Comparison of ENCODE assay signal across 8 cellular contexts in the genomic region with DNA sequence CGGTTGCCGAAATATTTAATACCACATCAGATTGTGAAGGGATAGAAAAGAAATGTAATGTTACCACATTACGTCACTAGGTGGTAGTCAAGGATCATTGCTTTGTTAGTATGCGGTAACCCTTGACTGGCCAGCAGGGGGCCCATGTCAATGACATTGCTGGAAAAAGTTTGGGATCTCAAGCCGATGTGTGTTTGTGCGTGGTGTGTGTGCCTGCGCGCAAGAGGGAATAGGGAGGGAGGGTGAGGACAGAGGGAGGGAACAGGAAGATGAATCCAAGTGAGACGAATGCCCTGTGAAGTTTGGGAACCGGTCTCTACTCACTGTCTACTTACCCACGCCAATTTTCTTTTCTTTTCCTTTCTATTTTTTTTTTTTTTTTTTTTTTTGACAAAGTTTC. TPM values are rescaled to one million over a fixed set of nuclear protein-coding genes. Genes with fewer than 3 reads are reported as not detected.
A peak's percentile ranks its signal among the peaks of the same experiment; 100 is the strongest.
DNase-seq lines count a peak whose midpoint lies in the region; ATAC-seq and TF ChIP-seq lines count a peak whose summit lies in the region.

No MANE protein-coding gene starts in this region.

- peaks cover 5% of the 10 kb centered on the region for H3K27me3 ChIP-seq in CD4-positive, alpha-beta T cell (ENCODE audit: control insufficient read depth, insufficient read depth, low read length)
- H3K27me3 ChIP-seq in mesendoderm (ENCODE audit: insufficient read depth, low read length, poor library complexity): no peaks in the 10 kb centered on the region

- POLR2A ChIA-PET in CD4-positive, alpha-beta T cell (lab: Charles Lee): no interaction called here

- H3K4me1 Mint-ChIP-seq in CD4-positive, alpha-beta T cell (ENCODE audit: low read depth): peaks cover 6% of the 10 kb centered on the region

- no peaks in the 10 kb centered on the region for H3K36me3 ChIP-seq in mesendoderm (ENCODE audit: control insufficient read depth, insufficient read depth, low read length)

- CTCF ChIA-PET in CD4-positive, alpha-beta T cell (lab: Charles Lee): interaction anchor here (0.9 to 1.6 kb wide), 5 partner anchors 11 to 671 kb away, joined by 3 to 4 read pairs (median 4); partner anchors contain the start of gene MRGPRX2

- H4K8ac ChIP-seq in mesendoderm (ENCODE audit: low read depth, low read length): no peak overlapping the region

- no peaks in the 10 kb centered on the region for H3K79me1 ChIP-seq in mesendoderm (ENCODE audit: low read length)

- no CpG with 5 or more reads among the region's 11 CpGs for WGBS in mesendoderm (ENCODE audit: extremely low coverage, insufficient coverage, low lambda C conversion rate)

- no peaks in the 10 kb centered on the region for H3K79me2 ChIP-seq in mesendoderm (ENCODE audit: control insufficient read depth, insufficient read depth, low read length)

- no peak overlapping the region for H3K56ac ChIP-seq in mesendoderm (ENCODE audit: low read length)

- peaks cover 5% of the 10 kb centered on the region for H3K9me3 ChIP-seq in CD4-positive, alpha-beta T cell (ENCODE audit: control insufficient read depth, low read length)

- no peak overlapping the region for H2AK5ac ChIP-seq in mesendoderm (ENCODE audit: low read length)

- H3K27me3 Mint-ChIP-seq in CD4-positive, alpha-beta T cell: peaks cover 28% of the 10 kb centered on the region

- intact Hi-C loops in CD4-positive, alpha-beta T cell (cut with DNase I, micrococcal nuclease): loop anchor here in 1 of 2 experiments (5.0 kb wide), 1 partner anchor 86 kb away; no protein-coding TSS in a partner anchor

- H3K27ac ChIP-seq in CD4-positive, alpha-beta T cell (ENCODE audit: low read depth, low read length): no peak overlapping the region
- no peak overlapping the region for H3K27ac ChIP-seq in mesendoderm (ENCODE audit: low read depth, low read length)

- peak; percentile 98 for TF ChIP-seq CTCF in CD4-positive, alpha-beta T cell (IDR thresholded peaks at IDR 0.05)

- H3K18ac ChIP-seq in mesendoderm (ENCODE audit: low read length): no peak overlapping the region

- no peak overlapping the region for H3K23ac ChIP-seq in mesendoderm (ENCODE audit: low read length)

- no peak overlapping the region for H3K4me3 Mint-ChIP-seq in CD4-positive, alpha-beta T cell

- H3K9me3 Mint-ChIP-seq in CD4-positive, alpha-beta T cell: peaks cover 7% of the 10 kb centered on the region

- H3K4me1 ChIP-seq in mesendoderm (ENCODE audit: control insufficient read depth, low read depth, low read length): peaks cover 1% of the 10 kb centered on the region

- H3K4me3 ChIP-seq in mesendoderm (ENCODE audit: low read length): no peak overlapping the region

- H3K9ac ChIP-seq in mesendoderm (ENCODE audit: low read length): no peak overlapping the region

- peak; percentile 96 for ATAC-seq in CD4-positive, alpha-beta T cell (ENCODE audit: poor library complexity)
- peak; percentile 99 for ATAC-seq in GM19372 (IDR thresholded peaks at IDR 0.05; ENCODE audit: low read depth, unreplicated experiment)
- ATAC-seq in HG03460 (IDR thresholded peaks at IDR 0.05; ENCODE audit: unreplicated experiment): peak; percentile 96

- peak overlapping the region; percentile 12 for H3K4me2 ChIP-seq in mesendoderm (ENCODE audit: low read length)

- H2BK120ac ChIP-seq in mesendoderm (ENCODE audit: low read depth, low read length): no peak overlapping the region

- no peak overlapping the region for H2BK5ac ChIP-seq in mesendoderm (ENCODE audit: low read length)

- H3K4ac ChIP-seq in mesendoderm (ENCODE audit: low read depth, low read length): no peak overlapping the region

- no peaks in the 10 kb centered on the region for H3K36me3 Mint-ChIP-seq in CD4-positive, alpha-beta T cell (ENCODE audit: low read depth)

- H2BK15ac ChIP-seq in mesendoderm (replicated peaks; ENCODE audit: low read depth): no peak overlapping the region

- DNase-seq in CD4-positive, alpha-beta T cell: peak in 9 of 10 experiments; percentile 13 to 53 (median 31)
- DNase-seq in NCI-H526 treated with DMSO at 0.1 percent for 48 hours (lab: John Stamatoyannopoulos, UW) (peak; percentile 89), mesendoderm (peak; percentile 90)
- DNase-seq in activated CD4-positive, alpha-beta T cell treated with anti-CD3 and anti-CD28 coated beads, Interleukin-2, amount 50 U/mL, for 1 hour: peak; percentile 43
- peak; percentile 8 for DNase-seq in effector CD8-positive, alpha-beta T cell (lab: John Stamatoyannopoulos, UW)
- peak; percentile 31 to 36 for DNase-seq in stimulated activated CD8-positive, alpha-beta memory T cell treated with anti-CD3 and anti-CD28 coated beads, Interleukin-2, amount 100 ng/mL, for 48 hours (ENCODE audit: low read depth in 2 of 2)

- H4K5ac ChIP-seq in mesendoderm (ENCODE audit: low read length): no peak overlapping the region

- H3K27ac Mint-ChIP-seq in CD4-positive, alpha-beta T cell: no peak overlapping the region

RNA-seq across cellular contexts. Expression of gene MRGPRX2, which starts 10.7 kb away (rescaled TPM):
- not detected for total RNA-seq in CD4-positive, alpha-beta T cell
- polyA plus RNA-seq in mesendoderm (2013, experiment 1 of 2): not detected
- not detected for polyA plus RNA-seq in mesendoderm (2013, experiment 2 of 2)

RNA-seq across cellular contexts. Expression of gene ZDHHC13, which starts 45.7 kb away (rescaled TPM):
- total RNA-seq in CD4-positive, alpha-beta T cell: 1 to 10 TPM; 3.6 to 6.6 TPM
- 11.0 TPM for polyA plus RNA-seq in mesendoderm (2013, experiment 1 of 2)
- polyA plus RNA-seq in mesendoderm (2013, experiment 2 of 2): 11.5 TPM

Comparison
In these comparisons a context has a peak if more than half of its experiments do, and no peak if none do; other contexts are left out.
1. DNase-seq: peak in every context shown above with its lines; median percentile 90 in mesendoderm; 89 in NCI-H526 treated with DMSO at 0.1 percent for 48 hours; 43 in activated CD4-positive, alpha-beta T cell treated with anti-CD3 and anti-CD28 coated beads, Interleukin-2, amount 50 U/mL, for 1 hour; 34 in stimulated activated CD8-positive, alpha-beta memory T cell treated with anti-CD3 and anti-CD28 coated beads, Interleukin-2, amount 100 ng/mL, for 48 hours; 31 in CD4-positive, alpha-beta T cell; 8 in effector CD8-positive, alpha-beta T cell.